Comparison of ENCODE assay signal across 10 cellular contexts in genomic region chr10:75202321-75203096, GRCh38. TPM values are rescaled to one million over a fixed set of nuclear protein-coding genes. Genes with fewer than 3 reads are reported as not detected.
DNase-seq lines count a peak whose midpoint lies in the region; ATAC-seq and TF ChIP-seq lines count a peak whose summit lies in the region.
"Had no signal": no experiment of that assay in that cellular context is flagged by ENCODE, and none has a peak within 500 bp of the region (broad histone marks: within the 10 kb centered on the region; RNA-seq: fewer than 3 reads in every experiment).

No MANE protein-coding gene starts in this region.

- no peaks in the 10 kb centered on the region; the same call in 1 of the 2 replicates for H3K4me1 ChIP-seq in HEK293 (ENCODE audit: control insufficient read depth, insufficient read depth, low read length)
- no peaks in the 10 kb centered on the region for H3K4me1 ChIP-seq in body of pancreas
- no peaks in the 10 kb centered on the region for H3K4me1 ChIP-seq in hepatocyte (ENCODE audit: insufficient read depth)

- TF ChIP-seq POLR2A in body of pancreas (IDR thresholded peaks at IDR 0.05): no peak

- CTCF ChIA-PET in HEK293 (lab: Yijun Ruan, JAX): interaction anchor here (0.9 to 1.2 kb wide), 3 partner anchors 14 to 28 kb away, joined by 3 to 7 read pairs (median 5); no protein-coding TSS in a partner anchor

- H3K4me2 ChIP-seq in hepatocyte: no peak overlapping the region

- no peak overlapping the region for H2AFZ ChIP-seq in hepatocyte

- no peaks in the 10 kb centered on the region for H3K79me2 ChIP-seq in hepatocyte

- ATAC-seq in body of pancreas: peak; percentile 16
- ATAC-seq in GM19351 (IDR thresholded peaks at IDR 0.05; ENCODE audit: unreplicated experiment): no peak
- ATAC-seq in GM21515 (IDR thresholded peaks at IDR 0.05; ENCODE audit: unreplicated experiment): no peak
- ATAC-seq: naive thymus-derived CD4-positive, alpha-beta T cell had no signal

- WGBS in body of pancreas, 2 donors: 74 to 92% methylated on average over 1 of the region's 1 CpG
- WGBS in hepatocyte (ENCODE audit: low lambda C conversion rate, missing lambda C conversion rate): 95% methylated on average over 1 of the region's 1 CpG

- TF ChIP-seq CTCF in HEK293 (tag by site-specific recombination; IDR thresholded peaks at IDR 0.05) (no peak), body of pancreas (IDR thresholded peaks at IDR 0.05) (no peak), hepatocyte (IDR thresholded peaks at IDR 0.05; ENCODE audit: poor library complexity) (no peak)

- no peaks in the 10 kb centered on the region for H3K27me3 ChIP-seq in body of pancreas
- H3K27me3 ChIP-seq in hepatocyte: no peaks in the 10 kb centered on the region

- H3K27ac ChIP-seq in HEK293 (ENCODE audit: extremely low read depth, low read depth, low read length) (no peak overlapping the region), body of pancreas (no peak overlapping the region), hepatocyte (peak overlapping the region; percentile 83)

- POLR2A ChIA-PET in HEK293 (lab: Yijun Ruan, JAX): interaction anchor here (4.0 kb wide), 1 partner anchor 8 kb away, joined by 18 read pairs; the partner anchor contains the start of gene VDAC2

- DNase-seq in body of pancreas (no peak), hepatocyte (ENCODE audit: low spot score) (peak; percentile 32), DMS114 treated with DMSO at 0.1 percent for 48 hours (lab: John Stamatoyannopoulos, UW; ENCODE audit: unreplicated experiment) (no peak), NCI-H2081 (lab: John Stamatoyannopoulos, UW) (no peak)
- peak; percentile 5 for DNase-seq in stimulated activated CD8-positive, alpha-beta memory T cell treated with anti-CD3 and anti-CD28 coated beads, Interleukin-4, amount 100 ng/mL, for 48 hours
- DNase-seq: activated CD4-positive, alpha-beta T cell treated with anti-CD3 and anti-CD28 coated beads, Interleukin-2, amount 50 U/mL, for 48 hours; naive thymus-derived CD4-positive, alpha-beta T cell had no signal

- no peaks in the 10 kb centered on the region for H4K20me1 ChIP-seq in hepatocyte (ENCODE audit: insufficient read depth, poor library complexity, severe bottlenecking)

- no peaks in the 10 kb centered on the region for H3K9me2 ChIP-seq in hepatocyte (replicated peaks; ENCODE audit: insufficient read depth)

- no peaks in the 10 kb centered on the region for H3K9me3 ChIP-seq in HEK293 (ENCODE audit: control insufficient read depth, insufficient read depth, low read depth, low read length)
- H3K9me3 ChIP-seq in body of pancreas: no peaks in the 10 kb centered on the region
- no peaks in the 10 kb centered on the region for H3K9me3 ChIP-seq in hepatocyte (ENCODE audit: low read depth)

- H3K4me3 ChIP-seq in HEK293 (ENCODE audit: low read depth, low read length): no peak overlapping the region
- no peak overlapping the region for H3K4me3 ChIP-seq in body of pancreas
- no peak overlapping the region for H3K4me3 ChIP-seq in hepatocyte

- intact Hi-C loops in body of pancreas (cut with DNase I): no loop called here

- no peaks in the 10 kb centered on the region for H3K36me3 ChIP-seq in HEK293 (ENCODE audit: control insufficient read depth in 2 of 2, insufficient read depth in 1 of 2, low read length in 2 of 2)
- no peaks in the 10 kb centered on the region for H3K36me3 ChIP-seq in body of pancreas (replicated peaks in 1 of 2; ENCODE audit: insufficient read depth in 1 of 2, low read depth in 2 of 2)
- H3K36me3 ChIP-seq in hepatocyte (replicated peaks; ENCODE audit: insufficient read depth, low read depth): no peaks in the 10 kb centered on the region

TF ChIP-seq in HEK293, 187 proteins besides CTCF, POLR2A, EP300 and RAD21 (continues in another document):
- TF ChIP-seq ZNF510 (tag by site-specific recombination; IDR thresholded peaks at IDR 0.05; ENCODE audit: insufficient replicate concordance): no peak
- no peak for TF ChIP-seq ZNF132 (tag by site-specific recombination; IDR thresholded peaks at IDR 0.05; ENCODE audit: borderline replicate concordance)
- peak; percentile 86 for TF ChIP-seq ZNF335 (tag by site-specific recombination; conservative IDR thresholded peaks at IDR 0.05)
- no peak for TF ChIP-seq ZNF514 (tag by site-specific recombination; IDR thresholded peaks at IDR 0.05)
- peak; percentile 24; the same call in 1 of the 2 replicates for TF ChIP-seq ZBTB17 (tag by site-specific recombination; IDR thresholded peaks at IDR 0.05)
- TF ChIP-seq ZNF274 (IDR thresholded peaks at IDR 0.05; ENCODE audit: low read length): no peak
- no peak for TF ChIP-seq ZNF274 (tag by site-specific recombination; IDR thresholded peaks at IDR 0.05; ENCODE audit: borderline replicate concordance)
- no peak for TF ChIP-seq MEIS1 (CRISPR knock-in tag; IDR thresholded peaks at IDR 0.05; ENCODE audit: borderline replicate concordance)
- TF ChIP-seq ZNF366 (tag by site-specific recombination; conservative IDR thresholded peaks at IDR 0.05): no peak
- TF ChIP-seq ZFP37 (tag by site-specific recombination; IDR thresholded peaks at IDR 0.05): no peak
- no peak for TF ChIP-seq EGR2 (tag by site-specific recombination; IDR thresholded peaks at IDR 0.05; ENCODE audit: low read depth)
- TF ChIP-seq ZNF354C (tag by site-specific recombination; IDR thresholded peaks at IDR 0.05; ENCODE audit: borderline replicate concordance, low read depth): no peak
- TF ChIP-seq ZNF785 (tag by site-specific recombination; IDR thresholded peaks at IDR 0.05): no peak
- TF ChIP-seq ZNF157 (tag by site-specific recombination; IDR thresholded peaks at IDR 0.05): no peak
- TF ChIP-seq ZNF10 (tag by site-specific recombination; IDR thresholded peaks at IDR 0.05): no peak
- TF ChIP-seq ZNF48 (tag by site-specific recombination; IDR thresholded peaks at IDR 0.05): no peak
- TF ChIP-seq BCL11A (tag by site-specific recombination; IDR thresholded peaks at IDR 0.05; ENCODE audit: low read depth): no peak
- TF ChIP-seq, protein P1, sequence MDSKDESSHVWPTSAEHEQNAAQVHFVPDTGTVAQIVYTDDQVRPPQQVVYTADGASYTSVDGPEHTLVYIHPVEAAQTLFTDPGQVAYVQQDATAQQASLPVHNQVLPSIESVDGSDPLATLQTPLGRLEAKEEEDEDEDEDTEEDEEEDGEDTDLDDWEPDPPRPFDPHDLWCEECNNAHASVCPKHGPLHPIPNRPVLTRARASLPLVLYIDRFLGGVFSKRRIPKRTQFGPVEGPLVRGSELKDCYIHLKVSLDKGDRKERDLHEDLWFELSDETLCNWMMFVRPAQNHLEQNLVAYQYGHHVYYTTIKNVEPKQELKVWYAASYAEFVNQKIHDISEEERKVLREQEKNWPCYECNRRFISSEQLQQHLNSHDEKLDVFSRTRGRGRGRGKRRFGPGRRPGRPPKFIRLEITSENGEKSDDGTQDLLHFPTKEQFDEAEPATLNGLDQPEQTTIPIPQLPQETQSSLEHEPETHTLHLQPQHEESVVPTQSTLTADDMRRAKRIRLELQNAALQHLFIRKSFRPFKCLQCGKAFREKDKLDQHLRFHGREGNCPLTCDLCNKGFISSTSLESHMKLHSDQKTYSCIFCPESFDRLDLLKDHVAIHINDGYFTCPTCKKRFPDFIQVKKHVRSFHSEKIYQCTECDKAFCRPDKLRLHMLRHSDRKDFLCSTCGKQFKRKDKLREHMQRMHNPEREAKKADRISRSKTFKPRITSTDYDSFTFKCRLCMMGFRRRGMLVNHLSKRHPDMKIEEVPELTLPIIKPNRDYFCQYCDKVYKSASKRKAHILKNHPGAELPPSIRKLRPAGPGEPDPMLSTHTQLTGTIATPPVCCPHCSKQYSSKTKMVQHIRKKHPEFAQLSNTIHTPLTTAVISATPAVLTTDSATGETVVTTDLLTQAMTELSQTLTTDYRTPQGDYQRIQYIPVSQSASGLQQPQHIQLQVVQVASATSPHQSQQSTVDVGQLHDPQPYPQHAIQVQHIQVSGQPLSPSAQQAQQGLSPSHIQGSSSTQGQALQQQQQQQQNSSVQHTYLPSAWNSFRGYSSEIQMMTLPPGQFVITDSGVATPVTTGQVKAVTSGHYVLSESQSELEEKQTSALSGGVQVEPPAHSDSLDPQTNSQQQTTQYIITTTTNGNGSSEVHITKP (tag by site-specific recombination; IDR thresholded peaks at IDR 0.05): no peak
- no peak for TF ChIP-seq ZNF280D (tag by site-specific recombination; IDR thresholded peaks at IDR 0.05)
- TF ChIP-seq ZBTB48 (tag by site-specific recombination; IDR thresholded peaks at IDR 0.05): peak; percentile 58
- TF ChIP-seq ZNF658 (tag by site-specific recombination; IDR thresholded peaks at IDR 0.05): no peak
- no peak for TF ChIP-seq ZNF521 (tag by site-specific recombination; IDR thresholded peaks at IDR 0.05)

RNA-seq across cellular contexts. Expression of gene VDAC2, which starts 8.1 kb away (rescaled TPM):
- total RNA-seq in body of pancreas: 10 to 100 TPM; 52.7 to 71.3 TPM
- 167 and 172 TPM in 2 replicates for total RNA-seq in hepatocyte
- polyA plus RNA-seq in hepatocyte: 190 and 192 TPM in 2 replicates

RNA-seq across cellular contexts. Expression of gene COMTD1, which starts 33.2 kb away (rescaled TPM):
- 100 to 1,000 TPM; 156 to 301 TPM for total RNA-seq in body of pancreas
- total RNA-seq in hepatocyte: 19.2 and 36.7 TPM in 2 replicates
- polyA plus RNA-seq in hepatocyte: 46.4 and 51.9 TPM in 2 replicates

Comparison
In these comparisons a context has a peak if more than half of its experiments do, and no peak if none do; other contexts are left out.
1. DNase-seq: peak in hepatocyte (single experiment) and stimulated activated CD8-positive, alpha-beta memory T cell treated with anti-CD3 and anti-CD28 coated beads, Interleukin-4, amount 100 ng/mL, for 48 hours (single experiment); none in body of pancreas (0 of 4), DMS114 treated with DMSO at 0.1 percent for 48 hours (single experiment) and NCI-H2081 (0 of 2).